In genomic region chr12:113802966-113803828, GRCh38 we compare ENCODE assay signal across 23 cellular contexts.
"Had no signal": no experiment of that assay in that cellular context is flagged by ENCODE, and none has a peak within 500 bp of the region (broad histone marks: within the 10 kb centered on the region; RNA-seq: fewer than 3 reads in every experiment).

No MANE protein-coding gene starts in this region.

- H3K4me3 Mint-ChIP-seq: activated CD8-positive, alpha-beta T cell treated with anti-CD3 and anti-CD28 coated beads, Interleukin-2, amount 10 ng/mL, durations not matched to agents 7 days and 5 days; activated naive CD8-positive, alpha-beta T cell; activated T-cell treated with anti-CD3 and anti-CD28 coated beads, Interleukin-2, amount 50 U/mL, for 24 hours; mesothelial cell of epicardium; natural killer cell; stimulated activated naive CD8-positive, alpha-beta T cell treated with anti-CD3 and anti-CD28 coated beads, Interleukin-15, Interleukin-2, amounts not matched to agents 100 ng/mL and 50 ng/mL, for 24 hours had no signal

- ATAC-seq: activated CD4-positive, CD25-positive, alpha-beta regulatory T cell treated with anti-CD3 and anti-CD28 coated beads, Interleukin-2, amount 50 U/mL, for 24 hours; activated CD8-positive, alpha-beta T cell treated with anti-CD3 and anti-CD28 coated beads, Interleukin-2, amount 10 ng/mL, durations not matched to agents 7 days and 5 days; left lobe of liver; natural killer cell; sciatic nerve had no signal

- H3K4me3 ChIP-seq: lung, SK-N-MC, thyroid gland had no signal

- H3K9me3 ChIP-seq: thyroid gland had no signal

- H3K36me3 ChIP-seq: thyroid gland had no signal

- H3K27me3 ChIP-seq: thyroid gland had no signal

- H3K4me1 ChIP-seq: parathyroid adenoma, thyroid gland had no signal

- H3K4me1 Mint-ChIP-seq: mesothelial cell of epicardium, natural killer cell had no signal

- H3K27ac Mint-ChIP-seq: activated CD8-positive, alpha-beta T cell treated with anti-CD3 and anti-CD28 coated beads, Interleukin-2, amount 10 ng/mL, durations not matched to agents 7 days and 5 days; activated naive CD8-positive, alpha-beta T cell; activated T-cell treated with anti-CD3 and anti-CD28 coated beads, Interleukin-2, amount 50 U/mL, for 24 hours; activated T-helper 2 cell treated with anti-CD3 and anti-CD28 coated beads, Interferon-gamma antibody, Interleukin-2, Interleukin-4, amounts not matched to agents 10 μg/mL and 5 μg/mL and 100 μg/mL, durations not matched to agents 14 hours and 24 hours and 36 hours; mesothelial cell of epicardium; natural killer cell; stimulated activated naive CD8-positive, alpha-beta T cell treated with anti-CD3 and anti-CD28 coated beads, Interleukin-15, Interleukin-2, amounts not matched to agents 100 ng/mL and 50 ng/mL, for 24 hours had no signal

- DNase-seq: activated CD4-positive, alpha-beta T cell treated with anti-CD3 and anti-CD28 coated beads, Interleukin-2, amount 50 U/mL, for 1 hour; activated CD8-positive, alpha-beta T cell treated with anti-CD3 and anti-CD28 coated beads, Interleukin-2, amount 10 ng/mL, durations not matched to agents 7 days and 5 days; activated naive CD4-positive, alpha-beta T cell; activated T-cell treated with anti-CD3 and anti-CD28 coated beads, Interleukin-2, amount 50 U/mL, for 24 hours; cerebellar nuclear complex; kidney; natural killer cell; small intestine; stimulated activated CD4-positive, alpha-beta T cell treated with anti-CD3 and anti-CD28 coated beads, Interleukin-15, amount 100 ng/mL, for 24 hours; stimulated activated CD4-positive, alpha-beta T cell treated with anti-CD3 and anti-CD28 coated beads, Interleukin-4, amount 100 ng/mL, for 1 hour; SW 1271; T-helper 2 cell; thyroid gland had no signal

- H3K27ac ChIP-seq: parathyroid adenoma, SK-N-MC, thyroid gland had no signal

- H3K27me3 Mint-ChIP-seq: activated naive CD8-positive, alpha-beta T cell; activated T-cell treated with anti-CD3 and anti-CD28 coated beads, Interleukin-2, amount 50 U/mL, for 24 hours; stimulated activated naive CD8-positive, alpha-beta T cell treated with anti-CD3 and anti-CD28 coated beads, Interleukin-15, Interleukin-2, amounts not matched to agents 100 ng/mL and 50 ng/mL, for 24 hours had no signal
